Comparison of ENCODE assay signal across 19 cellular contexts in genomic region chr10:128885573-128886555, GRCh38.
DNase-seq lines count a peak whose midpoint lies in the region; ATAC-seq, FAIRE-seq and TF ChIP-seq lines count a peak whose summit lies in the region.
"Had no signal": no experiment of that assay in that cellular context is flagged by ENCODE, and none has a peak within 500 bp of the region (broad histone marks: within the 10 kb centered on the region; RNA-seq: fewer than 3 reads in every experiment).

No MANE protein-coding gene starts in this region.

- DNase-seq in GM12891 (ENCODE audit: insufficient read length, low spot score) (no peak), ecto neural progenitor cell (ENCODE audit: low spot score) (peak; percentile 23), lung (ENCODE audit: low spot score) (peak; percentile 19), posterior vena cava (ENCODE audit: low spot score) (peak; percentile 66), esophagus squamous epithelium (lab: John Stamatoyannopoulos, UW) (no peak), gastrocnemius medialis (no peak), heart left ventricle (no peak), SIG-M5 treated with dmso at 0.1 percent for 504 hours (lab: John Stamatoyannopoulos, UW; ENCODE audit: unreplicated experiment) (no peak)
- DNase-seq: 8988T; AML-193; Caco-2; CD8-positive, alpha-beta memory T cell; DMS53; GF-D8; GM23248 had no signal

- H3K9me3 ChIP-seq in lung (ENCODE audit: control insufficient read depth in 2 of 2, insufficient read depth in 1 of 2, low read length in 1 of 2) (peaks cover 0 to 12% of the 10 kb centered on the region in 2 donors), esophagus squamous epithelium (peaks cover 0 to 14% (median 5%) of the 10 kb centered on the region in 3 donors), gastrocnemius medialis (no peaks in the 10 kb centered on the region), heart left ventricle (peaks cover 0 to 25% (median 4%) of the 10 kb centered on the region in 12 donors)
- H3K9me3 ChIP-seq: BLaER1, Caco-2 had no signal

- H3K27ac ChIP-seq in lung (ENCODE audit: low read depth in 1 of 2, low read length in 1 of 2), result no peak overlapping the region
- H3K27ac ChIP-seq in esophagus squamous epithelium, result no peak overlapping the region
- no peak overlapping the region for H3K27ac ChIP-seq in gastrocnemius medialis
- no peak overlapping the region for H3K27ac ChIP-seq in heart left ventricle
- H3K27ac ChIP-seq: BLaER1, GM23248 had no signal

- TF ChIP-seq POLR2A in GM12891 (IDR thresholded peaks at IDR 0.05; ENCODE audit: low read depth, low read length) (no peak), esophagus squamous epithelium (IDR thresholded peaks at IDR 0.05) (no peak), gastrocnemius medialis (IDR thresholded peaks at IDR 0.05) (no peak), heart left ventricle (IDR thresholded peaks at IDR 0.05) (no peak)

- H3K4me3 ChIP-seq in lung (no peak overlapping the region), esophagus squamous epithelium (no peak overlapping the region), gastrocnemius medialis (no peak overlapping the region), heart left ventricle (no peak overlapping the region)
- H3K4me3 ChIP-seq: BLaER1, GM23248 had no signal

- no peaks in the 10 kb centered on the region for H3K36me3 ChIP-seq in lung (ENCODE audit: control insufficient read depth in 2 of 2, insufficient read depth in 2 of 2, low read length in 2 of 2)
- no peaks in the 10 kb centered on the region for H3K36me3 ChIP-seq in esophagus squamous epithelium
- H3K36me3 ChIP-seq in gastrocnemius medialis, result no peaks in the 10 kb centered on the region
- no peaks in the 10 kb centered on the region for H3K36me3 ChIP-seq in heart left ventricle
- H3K36me3 ChIP-seq: BLaER1 had no signal

- peak; percentile 16 for FAIRE-seq in GM12891 (lab: Jason Lieb, UNC)
- FAIRE-seq: GM18507, H54 had no signal

- ATAC-seq in lung (ENCODE audit: insufficient read depth, low FRiP score) (no peak), gastrocnemius medialis (no peak), heart left ventricle (no peak)
- ATAC-seq: HCT116 had no signal

- 92 to 94% methylated on average over 22 of the region's 22 CpGs for WGBS in lung, 2 donors
- WGBS in esophagus squamous epithelium, 2 donors, result 83 to 84% methylated on average over 13 to 14 of the region's 22 CpGs
- WGBS in heart left ventricle, 4 donors, result 91 to 93% (median 92%) methylated on average over 22 of the region's 22 CpGs

- H3K4me1 ChIP-seq in lung (ENCODE audit: control insufficient read depth in 2 of 2, insufficient read depth in 2 of 2, low read length in 2 of 2) (no peaks in the 10 kb centered on the region), esophagus squamous epithelium (no peaks in the 10 kb centered on the region), gastrocnemius medialis (no peaks in the 10 kb centered on the region), heart left ventricle (no peaks in the 10 kb centered on the region)
- H3K4me1 ChIP-seq: BLaER1, Caco-2 had no signal

- intact Hi-C loops in posterior vena cava (cut with DNase I) (no loop called here), esophagus squamous epithelium (cut with DNase I) (no loop called here), gastrocnemius medialis (cut with DNase I; ENCODE audit: low total_unique reads) (no loop called here), heart left ventricle (cut with DNase I) (no loop called here)

- in situ Hi-C loops in gastrocnemius medialis (cut with MboI; ENCODE audit: low sequenced_read_pairs in 4 of 4), result no loop called here

- H3K27me3 ChIP-seq in lung (ENCODE audit: control insufficient read depth, insufficient read depth), result no peaks in the 10 kb centered on the region
- H3K27me3 ChIP-seq in esophagus squamous epithelium, result no peaks in the 10 kb centered on the region
- peaks cover 0 to 3% (median 0%) of the 10 kb centered on the region in 3 donors for H3K27me3 ChIP-seq in gastrocnemius medialis
- no peaks in the 10 kb centered on the region for H3K27me3 ChIP-seq in heart left ventricle
- H3K27me3 ChIP-seq: BLaER1 had no signal

- TF ChIP-seq CTCF in lung (IDR thresholded peaks at IDR 0.05; ENCODE audit: control extremely low read depth, extremely low read depth), result no peak
- TF ChIP-seq CTCF in esophagus squamous epithelium (IDR thresholded peaks at IDR 0.05), result no peak
- TF ChIP-seq CTCF in gastrocnemius medialis (IDR thresholded peaks at IDR 0.05 in 4 of 5, conservative IDR thresholded peaks at IDR 0.05 in 1 of 5), result no peak
- no peak for TF ChIP-seq CTCF in heart left ventricle (IDR thresholded peaks at IDR 0.05)

TF ChIP-seq in GM12891, 5 proteins besides CTCF, POLR2A, EP300 and RAD21:
- no peak for TF ChIP-seq SPI1 (IDR thresholded peaks at IDR 0.05; ENCODE audit: low read depth, low read length)

Comparison
In these comparisons a context has a peak if more than half of its experiments do, and no peak if none do; other contexts are left out.
1. DNase-seq: peak in ecto neural progenitor cell (single experiment), lung (single experiment) and posterior vena cava (single experiment); none in GM12891 (single experiment), esophagus squamous epithelium (single experiment), gastrocnemius medialis (0 of 2), heart left ventricle (0 of 5) and SIG-M5 treated with dmso at 0.1 percent for 504 hours (single experiment).